ENCODE assay signal across 9 cellular contexts in genomic region chr7:1054438-1055083, GRCh38. TPM values are rescaled to one million over a fixed set of nuclear protein-coding genes. Genes with fewer than 3 reads are reported as not detected.
DNase-seq lines count a peak whose midpoint lies in the region; ATAC-seq, FAIRE-seq and TF ChIP-seq lines count a peak whose summit lies in the region.
"Had no signal": no experiment of that assay in that cellular context is flagged by ENCODE, and none has a peak within 500 bp of the region (broad histone marks: within the 10 kb centered on the region; RNA-seq: fewer than 3 reads in every experiment).

No MANE protein-coding gene starts in this region.

- no peak for TF ChIP-seq POLR2A in erythroblast (IDR thresholded peaks at IDR 0.05; ENCODE audit: low read length)
- no peak for TF ChIP-seq POLR2A in breast epithelium (IDR thresholded peaks at IDR 0.05)

- peaks cover 14 to 19% of the 10 kb centered on the region in 2 donors for H3K4me1 ChIP-seq in breast epithelium

- H3K36me3 ChIP-seq in breast epithelium = no peaks in the 10 kb centered on the region

- peak overlapping the region in 1 of 2 donors; percentile 90 for H3K27ac ChIP-seq in breast epithelium
- H3K27ac ChIP-seq: WERI-Rb-1 had no signal

- H3K4me1 Mint-ChIP-seq in activated naive CD4-positive, alpha-beta T cell treated with anti-CD3 and anti-CD28 coated beads, Interleukin-2, amount 50 U/mL, for 24 hours = peaks cover 41% of the 10 kb centered on the region
- peaks cover 7 to 40% (median 26%) of the 10 kb centered on the region in 4 donors for H3K4me1 Mint-ChIP-seq in naive thymus-derived CD8-positive, alpha-beta T cell

- H3K27ac Mint-ChIP-seq in activated naive CD4-positive, alpha-beta T cell treated with anti-CD3 and anti-CD28 coated beads, Interleukin-2, amount 50 U/mL, for 24 hours = no peak overlapping the region
- peak overlapping the region in 9 of 10 donors; percentile 40 to 91 (median 72) for H3K27ac Mint-ChIP-seq in naive thymus-derived CD8-positive, alpha-beta T cell

- H3K9me3 ChIP-seq in breast epithelium = no peaks in the 10 kb centered on the region

- FAIRE-seq in urothelium cell line (lab: Jason Lieb, UNC) = peak; percentile 75

- H3K36me3 Mint-ChIP-seq in activated naive CD4-positive, alpha-beta T cell treated with anti-CD3 and anti-CD28 coated beads, Interleukin-2, amount 50 U/mL, for 24 hours = no peaks in the 10 kb centered on the region
- peaks cover 0 to 4% (median 0%) of the 10 kb centered on the region in 3 donors for H3K36me3 Mint-ChIP-seq in naive thymus-derived CD8-positive, alpha-beta T cell

- peak overlapping the region in 1 of 3 donors; percentile 55 for H3K4me3 ChIP-seq in breast epithelium

- intact Hi-C loops in breast epithelium (cut with DNase I; ENCODE audit: low total_unique reads) = no loop called here

- H3K4me3 Mint-ChIP-seq in activated naive CD4-positive, alpha-beta T cell treated with anti-CD3 and anti-CD28 coated beads, Interleukin-2, amount 50 U/mL, for 24 hours = peak overlapping the region; percentile 88
- H3K4me3 Mint-ChIP-seq in naive thymus-derived CD8-positive, alpha-beta T cell = peak overlapping the region; percentile 80 to 94 (median 88)

- no peak for DNase-seq in activated naive CD4-positive, alpha-beta T cell treated with anti-CD3 and anti-CD28 coated beads, Interleukin-2, amount 50 U/mL, for 16 hours
- peak; percentile 48 to 59 for DNase-seq in erythroblast (lab: John Stamatoyannopoulos, UW)
- peak in 1 of 10 donors; percentile 49 for DNase-seq in naive thymus-derived CD8-positive, alpha-beta T cell
- no peak for DNase-seq in urothelium cell line (ENCODE audit: low spot score)
- DNase-seq in breast epithelium (ENCODE audit: low spot score in 2 of 2) = no peak
- DNase-seq in activated gamma-delta T cell treated with Interleukin-2 at 50 U/mL for 16 hours = no peak
- DNase-seq: WERI-Rb-1 had no signal

- peak; percentile 4 to 18 for ATAC-seq in naive thymus-derived CD8-positive, alpha-beta T cell
- no peak for ATAC-seq in HG02642 (IDR thresholded peaks at IDR 0.05; ENCODE audit: poor library complexity, unreplicated experiment)

- no peaks in the 10 kb centered on the region for H3K9me3 Mint-ChIP-seq in activated naive CD4-positive, alpha-beta T cell treated with anti-CD3 and anti-CD28 coated beads, Interleukin-2, amount 50 U/mL, for 24 hours
- no peaks in the 10 kb centered on the region for H3K9me3 Mint-ChIP-seq in naive thymus-derived CD8-positive, alpha-beta T cell

- POLR2A ChIA-PET in naive thymus-derived CD8-positive, alpha-beta T cell (lab: Charles Lee) = interaction anchor here (1.9 to 5.5 kb wide), 3 partner anchors 10 to 27 kb away, joined by 7 to 33 read pairs (median 26); partner anchors contain the start of gene GPR146

- no peaks in the 10 kb centered on the region for H3K27me3 Mint-ChIP-seq in activated naive CD4-positive, alpha-beta T cell treated with anti-CD3 and anti-CD28 coated beads, Interleukin-2, amount 50 U/mL, for 24 hours
- no peaks in the 10 kb centered on the region for H3K27me3 Mint-ChIP-seq in naive thymus-derived CD8-positive, alpha-beta T cell

- H3K27me3 ChIP-seq in breast epithelium = no peaks in the 10 kb centered on the region

- no peak for TF ChIP-seq CTCF in breast epithelium (IDR thresholded peaks at IDR 0.05)

RNA-seq across cellular contexts. Expression of gene GPR146, which starts 10.2 kb away (rescaled TPM):
- total RNA-seq in naive thymus-derived CD8-positive, alpha-beta T cell = 1 to 10 TPM; 7.0 to 9.5 TPM
- 1 to 10 TPM; 1.4 to 3.8 (median 2.5) TPM for polyA plus RNA-seq in naive thymus-derived CD8-positive, alpha-beta T cell
- 10 to 100 TPM; 24.1 to 56.8 (median 43.6) TPM for total RNA-seq in breast epithelium

RNA-seq across cellular contexts. Expression of gene GPER1, which starts 33.4 kb away (rescaled TPM):
- total RNA-seq in naive thymus-derived CD8-positive, alpha-beta T cell = under 1 TPM in 1 of 2 experiments, not detected in 1; 0.25 TPM
- polyA plus RNA-seq in naive thymus-derived CD8-positive, alpha-beta T cell = under 1 TPM in 1 of 3 donors, not detected in 2; 0.11 TPM
- total RNA-seq in breast epithelium = 1 to 10 TPM; 2.6 to 3.3 (median 3.2) TPM

Comparison
In these comparisons a context has a peak if more than half of its experiments do, and no peak if none do; other contexts are left out.
1. DNase-seq: peak in erythroblast (2 of 2); none in activated naive CD4-positive, alpha-beta T cell treated with anti-CD3 and anti-CD28 coated beads, Interleukin-2, amount 50 U/mL, for 16 hours (single experiment), urothelium cell line (single experiment), breast epithelium (0 of 2) and activated gamma-delta T cell treated with Interleukin-2 at 50 U/mL for 16 hours (single experiment).